In genomic region chr22:42825796-42826195, GRCh38 we compare ENCODE assay signal across 26 cellular contexts. TPM values are rescaled to one million over a fixed set of nuclear protein-coding genes. Genes with fewer than 3 reads are reported as not detected.
DNase-seq lines count a peak whose midpoint lies in the region; ATAC-seq, FAIRE-seq and TF ChIP-seq lines count a peak whose summit lies in the region.
"Had no signal": no experiment of that assay in that cellular context is flagged by ENCODE, and none has a peak within 500 bp of the region (broad histone marks: within the 10 kb centered on the region; RNA-seq: fewer than 3 reads in every experiment).

No MANE protein-coding gene starts in this region.

- ATAC-seq in natural killer cell, result peak in 2 of 3 donors; percentile 48 to 58
- ATAC-seq in natural killer cell treated with Interleukin-12 subunit alpha and Interleukin-12 subunit beta and Interleukin-15 and Interleukin-18, amount 100 ng/mL, for 72 hours, result no peak
- no peak for ATAC-seq in activated T-cell treated with anti-CD3 and anti-CD28 coated beads, Interleukin-2, amount 50 U/mL, for 72 hours (replicated peaks in 1 of 2)
- ATAC-seq: A549 had no signal

- H3K27ac ChIP-seq in VCaP (peak overlapping the region; percentile 21; the same call in 1 of the 2 replicates), dorsolateral prefrontal cortex (no peak overlapping the region)
- H3K27ac ChIP-seq: 22Rv1; A549; BLaER1 treated with 17β-estradiol and CSF1 and Interleukin-3, amounts not matched to agents 10 nM and 100 nM had no signal

- no peak for TF ChIP-seq CTCF in natural killer cell (IDR thresholded peaks at IDR 0.05)
- TF ChIP-seq CTCF in VCaP (conservative IDR thresholded peaks at IDR 0.05), result no peak
- no peak for TF ChIP-seq CTCF in dorsolateral prefrontal cortex (IDR thresholded peaks at IDR 0.05 in 54 of 56, conservative IDR thresholded peaks at IDR 0.05 in 2 of 56; ENCODE audit: low read depth in 1 of 56, partially characterized antibody in 56 of 56)

- no peaks in the 10 kb centered on the region for H3K27me3 Mint-ChIP-seq in natural killer cell (ENCODE audit: low read depth in 2 of 2)
- no peaks in the 10 kb centered on the region for H3K27me3 Mint-ChIP-seq in natural killer cell treated with Interleukin-12 subunit alpha and Interleukin-12 subunit beta and Interleukin-15 and Interleukin-18, amount 100 ng/mL, for 72 hours
- no peaks in the 10 kb centered on the region for H3K27me3 Mint-ChIP-seq in activated T-cell treated with anti-CD3 and anti-CD28 coated beads, Interleukin-2, amount 50 U/mL, for 72 hours (ENCODE audit: low read depth)
- H3K27me3 Mint-ChIP-seq: B cell; CD4-positive, alpha-beta memory T cell; CD4-positive, CD25-positive, alpha-beta regulatory T cell; CD8-positive, alpha-beta memory T cell had no signal

- H3K27ac Mint-ChIP-seq in natural killer cell, result peak overlapping the region; percentile 38 to 65
- no peak overlapping the region for H3K27ac Mint-ChIP-seq in natural killer cell treated with Interleukin-12 subunit alpha and Interleukin-12 subunit beta and Interleukin-15 and Interleukin-18, amount 100 ng/mL, for 72 hours
- H3K27ac Mint-ChIP-seq in activated T-cell treated with anti-CD3 and anti-CD28 coated beads, Interleukin-2, amount 50 U/mL, for 72 hours, result no peak overlapping the region
- H3K27ac Mint-ChIP-seq: B cell; CD4-positive, alpha-beta memory T cell; CD8-positive, alpha-beta memory T cell had no signal

- intact Hi-C loops in natural killer cell (cut with micrococcal nuclease) (loop anchor here (10.0 kb wide), 1 partner anchor 161 kb away; no protein-coding TSS in a partner anchor), dorsolateral prefrontal cortex (cut with DNase I) (no loop called here)

- peaks cover 20 to 24% of the 10 kb centered on the region in 2 donors for H3K4me1 Mint-ChIP-seq in natural killer cell
- H3K4me1 Mint-ChIP-seq in natural killer cell treated with Interleukin-12 subunit alpha and Interleukin-12 subunit beta and Interleukin-15 and Interleukin-18, amount 100 ng/mL, for 72 hours (ENCODE audit: low read depth in 2 of 2), result peaks cover 12 to 22% of the 10 kb centered on the region in 2 donors
- peaks cover 5% of the 10 kb centered on the region for H3K4me1 Mint-ChIP-seq in activated T-cell treated with anti-CD3 and anti-CD28 coated beads, Interleukin-2, amount 50 U/mL, for 72 hours (ENCODE audit: low read depth)
- H3K4me1 Mint-ChIP-seq: B cell, CD14-positive monocyte had no signal

- no peaks in the 10 kb centered on the region for H3K27me3 ChIP-seq in dorsolateral prefrontal cortex
- H3K27me3 ChIP-seq: BLaER1 treated with 17β-estradiol and CSF1 and Interleukin-3, amounts not matched to agents 10 nM and 100 nM had no signal

- no peak overlapping the region for H3K4me3 Mint-ChIP-seq in natural killer cell
- no peak overlapping the region for H3K4me3 Mint-ChIP-seq in natural killer cell treated with Interleukin-12 subunit alpha and Interleukin-12 subunit beta and Interleukin-15 and Interleukin-18, amount 100 ng/mL, for 72 hours
- H3K4me3 Mint-ChIP-seq in activated T-cell treated with anti-CD3 and anti-CD28 coated beads, Interleukin-2, amount 50 U/mL, for 72 hours, result no peak overlapping the region
- H3K4me3 Mint-ChIP-seq: B cell; CD14-positive monocyte; CD4-positive, alpha-beta memory T cell; CD4-positive, CD25-positive, alpha-beta regulatory T cell; CD8-positive, alpha-beta memory T cell had no signal

- H3K9me3 Mint-ChIP-seq in natural killer cell, result no peaks in the 10 kb centered on the region
- H3K9me3 Mint-ChIP-seq in natural killer cell treated with Interleukin-12 subunit alpha and Interleukin-12 subunit beta and Interleukin-15 and Interleukin-18, amount 100 ng/mL, for 72 hours, result no peaks in the 10 kb centered on the region
- H3K9me3 Mint-ChIP-seq in activated T-cell treated with anti-CD3 and anti-CD28 coated beads, Interleukin-2, amount 50 U/mL, for 72 hours, result no peaks in the 10 kb centered on the region
- H3K9me3 Mint-ChIP-seq: CD8-positive, alpha-beta memory T cell had no signal

- H3K4me3 ChIP-seq in dorsolateral prefrontal cortex, result no peak overlapping the region
- H3K4me3 ChIP-seq: A549; BLaER1 treated with 17β-estradiol and CSF1 and Interleukin-3, amounts not matched to agents 10 nM and 100 nM had no signal

- peak; percentile 58 for FAIRE-seq in islet of Langerhans (lab: Jason Lieb, UNC)
- FAIRE-seq: A549, GM12891, GM19239 had no signal

- peaks cover 19% of the 10 kb centered on the region for H3K36me3 Mint-ChIP-seq in natural killer cell
- peaks cover 22% of the 10 kb centered on the region for H3K36me3 Mint-ChIP-seq in natural killer cell treated with Interleukin-12 subunit alpha and Interleukin-12 subunit beta and Interleukin-15 and Interleukin-18, amount 100 ng/mL, for 72 hours
- peaks cover 7% of the 10 kb centered on the region in 2 donors for H3K36me3 Mint-ChIP-seq in activated T-cell treated with anti-CD3 and anti-CD28 coated beads, Interleukin-2, amount 50 U/mL, for 72 hours (ENCODE audit: insufficient read depth in 2 of 2)

- DNase-seq in natural killer cell (no peak), dorsolateral prefrontal cortex (no peak), inferior parietal cortex (ENCODE audit: extremely low spot score) (no peak)
- no peak for DNase-seq in natural killer cell treated with Interleukin-12 subunit alpha and Interleukin-12 subunit beta and Interleukin-15 and Interleukin-18, amount 100 ng/mL, for 72 hours (ENCODE audit: low spot score)
- DNase-seq in activated T-cell treated with anti-CD3 and anti-CD28 coated beads, Interleukin-2, amount 50 U/mL, for 72 hours, result no peak
- DNase-seq: AML-193; CD4-positive, alpha-beta memory T cell; CD4-positive, CD25-positive, alpha-beta regulatory T cell; CD8-positive, alpha-beta memory T cell; COR-L47; DMS 273 treated with DMSO at 0.1 percent for 48 hours; DMS153; DMS53; DMS79; DND-41; EL; GF-D8 had no signal

RNA-seq across cellular contexts. Expression of gene ARFGAP3, which starts 31.3 kb away (rescaled TPM):
- total RNA-seq in natural killer cell, result 10 to 100 TPM; 46.3 to 58.0 (median 53.8) TPM
- 10 to 100 TPM; 28.3 to 50.4 TPM for total RNA-seq in natural killer cell treated with Interleukin-12 subunit alpha and Interleukin-12 subunit beta and Interleukin-15 and Interleukin-18, amount 100 ng/mL, for 72 hours
- 10 to 100 TPM; 18.5 to 37.7 (median 25.9) TPM for total RNA-seq in dorsolateral prefrontal cortex
- total RNA-seq in activated T-cell treated with anti-CD3 and anti-CD28 coated beads, Interleukin-2, amount 50 U/mL, for 72 hours, result 10 to 100 TPM; 38.0 to 46.3 TPM

Comparison
In these comparisons a context has a peak if more than half of its experiments do, and no peak if none do; other contexts are left out.
1. ATAC-seq: peak in natural killer cell (2 of 3); none in natural killer cell treated with Interleukin-12 subunit alpha and Interleukin-12 subunit beta and Interleukin-15 and Interleukin-18, amount 100 ng/mL, for 72 hours (0 of 2) and activated T-cell treated with anti-CD3 and anti-CD28 coated beads, Interleukin-2, amount 50 U/mL, for 72 hours (0 of 2).
2. H3K27ac Mint-ChIP-seq: peak in natural killer cell (2 of 2); none in natural killer cell treated with Interleukin-12 subunit alpha and Interleukin-12 subunit beta and Interleukin-15 and Interleukin-18, amount 100 ng/mL, for 72 hours (0 of 2) and activated T-cell treated with anti-CD3 and anti-CD28 coated beads, Interleukin-2, amount 50 U/mL, for 72 hours (single experiment).